Comparison of ENCODE assay signal across 13 cellular contexts in the genomic region with DNA sequence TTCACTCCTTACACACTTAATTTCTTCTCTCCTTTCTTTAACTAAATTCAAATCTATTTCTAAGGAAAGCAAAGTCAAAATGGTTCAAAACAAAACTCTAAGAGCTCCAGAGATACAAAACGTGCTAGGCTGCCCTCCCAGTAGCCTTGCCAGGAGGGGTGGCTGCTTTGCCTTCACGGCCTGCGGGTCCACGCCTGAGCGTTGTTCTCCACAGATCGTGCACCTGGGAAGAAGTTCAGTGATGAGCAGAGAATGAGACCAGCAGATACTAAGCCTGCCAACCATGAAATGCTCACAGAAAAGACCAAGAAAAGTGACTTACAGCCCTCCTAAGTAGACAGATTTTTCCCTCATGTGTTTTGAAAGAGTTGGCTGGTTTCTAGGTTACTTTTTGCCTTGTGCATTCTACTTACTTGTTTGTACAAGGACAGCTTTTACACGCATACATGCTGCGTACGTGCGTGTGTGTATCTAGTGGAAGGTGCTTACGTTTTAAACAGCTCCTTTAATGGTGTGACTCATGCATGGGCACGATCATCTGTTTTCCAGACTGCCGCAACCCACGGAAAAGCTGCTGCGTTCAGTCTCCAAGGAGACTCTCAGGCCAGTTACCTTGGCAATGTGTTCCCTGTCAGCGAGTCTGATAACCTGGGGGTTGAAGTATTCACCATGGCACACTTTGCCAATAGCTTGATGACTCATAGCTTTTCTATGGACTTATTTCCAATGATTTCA. TPM values are rescaled to one million over a fixed set of nuclear protein-coding genes. Genes with fewer than 3 reads are reported as not detected.
DNase-seq lines count a peak whose midpoint lies in the region; ATAC-seq, FAIRE-seq and TF ChIP-seq lines count a peak whose summit lies in the region.
"Had no signal": no experiment of that assay in that cellular context is flagged by ENCODE, and none has a peak within 500 bp of the region (broad histone marks: within the 10 kb centered on the region; RNA-seq: fewer than 3 reads in every experiment).

No MANE protein-coding gene starts in this region.

- no peak for TF ChIP-seq EP300 in SK-N-SH (IDR thresholded peaks at IDR 0.05; ENCODE audit: borderline replicate concordance in 1 of 2, low read depth in 1 of 2, low read length in 1 of 2)

- no peak for TF ChIP-seq RAD21 in SK-N-SH (IDR thresholded peaks at IDR 0.05; ENCODE audit: low read length)

- H3K27ac Mint-ChIP-seq in Calu3 (ENCODE audit: unreplicated experiment), result no peak overlapping the region
- H3K27ac Mint-ChIP-seq in Caco-2 (ENCODE audit: unreplicated experiment), result no peak overlapping the region
- H3K27ac Mint-ChIP-seq: stimulated activated naive B cell treated with anti-CD40 and anti-IgM and Interleukin-4, amounts not matched to agents 10 μg/mL and 1 μg/mL and 100 μg/mL, for 72 hours; T-helper 1 cell treated with Interleukin-12 subunit alpha and Interleukin-12 subunit beta and Interleukin-4 antibody, amounts not matched to agents 30 μg/mL and 1 μg/mL, for 36 hours had no signal

- CTCF ChIA-PET in Calu3 (lab: Charles Lee) (interaction anchor here (1.3 kb wide), 1 partner anchor 19 kb away, joined by 5 read pairs; no protein-coding TSS in a partner anchor), SK-N-SH (lab: Yijun Ruan, JAX) (no interaction called here), Caco-2 (lab: Charles Lee) (no interaction called here)

- H3K9ac ChIP-seq in SK-N-SH, result no peak overlapping the region

- peak; percentile 15 for DNase-seq in Calu3
- DNase-seq in fibroblast of pulmonary artery (ENCODE audit: low read depth), result peak; percentile 97
- peak in 5 of 6 donors; percentile 85 to 94 (median 91) for DNase-seq in pancreas
- DNase-seq in SK-N-SH, result no peak
- no peak for DNase-seq in activated CD4-positive, alpha-beta T cell treated with anti-CD3 and anti-CD28 coated beads, Interleukin-2, amount 50 U/mL, for 48 hours
- DNase-seq in Caco-2, result no peak
- DNase-seq: DMS79 treated with DMSO at 0.1 percent for 48 hours; glutamatergic neuron; stimulated activated naive B cell treated with anti-CD40 and anti-IgM and Interleukin-4, amounts not matched to agents 10 μg/mL and 1 μg/mL and 100 μg/mL, for 72 hours had no signal

- H3K9me3 Mint-ChIP-seq in Calu3 (ENCODE audit: low read depth, unreplicated experiment) (no peaks in the 10 kb centered on the region), Caco-2 (ENCODE audit: unreplicated experiment) (no peaks in the 10 kb centered on the region)
- H3K9me3 Mint-ChIP-seq: stimulated activated naive B cell treated with anti-CD40 and anti-IgM and Interleukin-4, amounts not matched to agents 10 μg/mL and 1 μg/mL and 100 μg/mL, for 72 hours; T-helper 1 cell treated with Interleukin-12 subunit alpha and Interleukin-12 subunit beta and Interleukin-4 antibody, amounts not matched to agents 30 μg/mL and 1 μg/mL, for 36 hours had no signal

- H4K20me1 ChIP-seq in SK-N-SH (ENCODE audit: insufficient read depth), result no peaks in the 10 kb centered on the region

- ATAC-seq in pancreas (peak; percentile 97 to 99 (median 98)), HG03139 (IDR thresholded peaks at IDR 0.05; ENCODE audit: unreplicated experiment) (no peak)
- ATAC-seq: stimulated activated naive B cell treated with anti-CD40 and anti-IgM and Interleukin-4, amounts not matched to agents 10 μg/mL and 1 μg/mL and 100 μg/mL, for 72 hours had no signal

- H3K4me2 ChIP-seq in SK-N-SH, result no peak overlapping the region

- H3K27me3 Mint-ChIP-seq in Calu3 (ENCODE audit: unreplicated experiment), result no peaks in the 10 kb centered on the region
- H3K27me3 Mint-ChIP-seq in Caco-2 (ENCODE audit: insufficient read depth, unreplicated experiment), result no peaks in the 10 kb centered on the region

- H3K4me3 ChIP-seq in fibroblast of pulmonary artery (replicated peaks; ENCODE audit: low read depth, low read length) (peak overlapping the region; percentile 17), pancreas (no peak overlapping the region), SK-N-SH (ENCODE audit: low read depth in 2 of 2, low read length in 1 of 2) (no peak overlapping the region), Caco-2 (ENCODE audit: low read depth, low read length) (no peak overlapping the region)

- H3K79me2 ChIP-seq in SK-N-SH (ENCODE audit: insufficient read depth), result no peaks in the 10 kb centered on the region

- intact Hi-C loops in Calu3 (cut with micrococcal nuclease; ENCODE audit: unreplicated experiment), result no loop called here
- intact Hi-C loops in pancreas (cut with DNase I), result no loop called here
- intact Hi-C loops in Caco-2 (cut with micrococcal nuclease; ENCODE audit: unreplicated experiment), result no loop called here

- H3K4me3 Mint-ChIP-seq in Calu3 (ENCODE audit: low read depth, unreplicated experiment) (no peak overlapping the region), Caco-2 (ENCODE audit: unreplicated experiment) (no peak overlapping the region)
- H3K4me3 Mint-ChIP-seq: stimulated activated naive B cell treated with anti-CD40 and anti-IgM and Interleukin-4, amounts not matched to agents 10 μg/mL and 1 μg/mL and 100 μg/mL, for 72 hours; T-helper 1 cell treated with Interleukin-12 subunit alpha and Interleukin-12 subunit beta and Interleukin-4 antibody, amounts not matched to agents 30 μg/mL and 1 μg/mL, for 36 hours had no signal

- no peaks in the 10 kb centered on the region for H3K27me3 ChIP-seq in pancreas
- no peaks in the 10 kb centered on the region for H3K27me3 ChIP-seq in SK-N-SH (ENCODE audit: insufficient read depth)
- H3K27me3 ChIP-seq in Caco-2 (replicated peaks; ENCODE audit: control insufficient read depth, insufficient read depth, low read length), result no peaks in the 10 kb centered on the region

- H3F3A ChIP-seq in SK-N-SH (replicated peaks; ENCODE audit: insufficient read depth), result no peaks in the 10 kb centered on the region

- TF ChIP-seq CTCF in Calu3 (IDR thresholded peaks at IDR 0.05; ENCODE audit: unreplicated experiment) (no peak), VCaP (conservative IDR thresholded peaks at IDR 0.05) (no peak), fibroblast of pulmonary artery (IDR thresholded peaks at IDR 0.05; ENCODE audit: low read length, missing control alignments) (no peak), pancreas (IDR thresholded peaks at IDR 0.05) (no peak), SK-N-SH (IDR thresholded peaks at IDR 0.05) (no peak), Caco-2 (IDR thresholded peaks at IDR 0.05; ENCODE audit: insufficient read depth in 1 of 2, low read depth in 1 of 2, low read length in 1 of 2, severe bottlenecking in 1 of 2, unreplicated experiment in 1 of 2) (no peak)

- BruUV-seq in Calu3 (replicated peaks; lab: Mats Ljungman, UMichigan) (no TSS peak), Caco-2 (replicated peaks; lab: Mats Ljungman, UMichigan) (no TSS peak)

- POLR2A ChIA-PET in SK-N-SH (lab: Yijun Ruan, JAX), result no interaction called here
- POLR2A ChIA-PET in Caco-2 (lab: Charles Lee), result no interaction called here

- no peak overlapping the region for H2AFZ ChIP-seq in SK-N-SH (ENCODE audit: low read depth)

- no peaks in the 10 kb centered on the region for H3K9me2 ChIP-seq in SK-N-SH

- H3K4me1 ChIP-seq in pancreas (peaks cover 6 to 22% (median 16%) of the 10 kb centered on the region in 3 donors), SK-N-SH (ENCODE audit: control insufficient read depth in 1 of 2, insufficient read depth in 2 of 2, low read depth in 1 of 2, low read length in 1 of 2) (no peaks in the 10 kb centered on the region), Caco-2 (no peaks in the 10 kb centered on the region)

- H3K4me1 Mint-ChIP-seq in Calu3 (ENCODE audit: low read depth, unreplicated experiment) (peaks cover 8% of the 10 kb centered on the region), Caco-2 (ENCODE audit: low read depth, unreplicated experiment) (no peaks in the 10 kb centered on the region)
- H3K4me1 Mint-ChIP-seq: stimulated activated naive B cell treated with anti-CD40 and anti-IgM and Interleukin-4, amounts not matched to agents 10 μg/mL and 1 μg/mL and 100 μg/mL, for 72 hours had no signal

- FAIRE-seq in pancreas (lab: Jason Lieb, UNC), result no peak

- H3K27ac ChIP-seq in VCaP, result peak overlapping the region; percentile 14; the same call in 1 of the 2 replicates
- H3K27ac ChIP-seq in pancreas, result peak overlapping the region; percentile 82 to 93 (median 86)
- no peak overlapping the region for H3K27ac ChIP-seq in SK-N-SH (ENCODE audit: low read depth in 2 of 2, low read length in 1 of 2)

- H3K36me3 ChIP-seq in pancreas (peaks cover 0 to 9% (median 0%) of the 10 kb centered on the region in 3 donors), SK-N-SH (replicated peaks in 1 of 2; ENCODE audit: control insufficient read depth in 1 of 2, insufficient read depth in 2 of 2, low read length in 1 of 2) (no peaks in the 10 kb centered on the region), Caco-2 (ENCODE audit: control insufficient read depth, insufficient read depth, low read length) (no peaks in the 10 kb centered on the region)

- H3K9me3 ChIP-seq in pancreas (no peaks in the 10 kb centered on the region), SK-N-SH (no peaks in the 10 kb centered on the region), Caco-2 (no peaks in the 10 kb centered on the region)

- no peaks in the 10 kb centered on the region for H3K36me3 Mint-ChIP-seq in Calu3 (ENCODE audit: insufficient read depth, unreplicated experiment)
- no peaks in the 10 kb centered on the region for H3K36me3 Mint-ChIP-seq in Caco-2 (ENCODE audit: insufficient read depth, unreplicated experiment)
- H3K36me3 Mint-ChIP-seq: stimulated activated naive B cell treated with anti-CD40 and anti-IgM and Interleukin-4, amounts not matched to agents 10 μg/mL and 1 μg/mL and 100 μg/mL, for 72 hours had no signal

- 33 to 35% methylated on average over 16 of the region's 16 CpGs for WGBS in pancreas, 2 donors
- 38% methylated on average over 14 of the region's 16 CpGs for WGBS in SK-N-SH (ENCODE audit: low lambda C conversion rate)

TF ChIP-seq in SK-N-SH, 30 proteins besides CTCF, POLR2A, EP300 and RAD21:
- TF ChIP-seq GATA2 (CRISPR knock-in tag; IDR thresholded peaks at IDR 0.05) (no peak), JUND (IDR thresholded peaks at IDR 0.05) (no peak)
- TF ChIP-seq, protein P1, sequence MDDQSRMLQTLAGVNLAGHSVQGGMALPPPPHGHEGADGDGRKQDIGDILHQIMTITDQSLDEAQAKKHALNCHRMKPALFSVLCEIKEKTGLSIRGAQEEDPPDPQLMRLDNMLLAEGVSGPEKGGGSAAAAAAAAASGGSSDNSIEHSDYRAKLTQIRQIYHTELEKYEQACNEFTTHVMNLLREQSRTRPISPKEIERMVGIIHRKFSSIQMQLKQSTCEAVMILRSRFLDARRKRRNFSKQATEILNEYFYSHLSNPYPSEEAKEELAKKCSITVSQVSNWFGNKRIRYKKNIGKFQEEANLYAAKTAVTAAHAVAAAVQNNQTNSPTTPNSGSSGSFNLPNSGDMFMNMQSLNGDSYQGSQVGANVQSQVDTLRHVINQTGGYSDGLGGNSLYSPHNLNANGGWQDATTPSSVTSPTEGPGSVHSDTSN (IDR thresholded peaks at IDR 0.05), result no peak

RNA-seq across cellular contexts. Expression of a gene that starts 32.4 kb away (rescaled TPM):
- total RNA-seq in Calu3 (2022) (not detected in 2 replicates), pancreas (not detected), Caco-2 (2022) (not detected in 2 replicates)
- polyA plus RNA-seq in pancreas (not detected), SK-N-SH (2012; rRNA removed) (not detected in 2 replicates)
- not detected in 2 replicates for polyA plus RNA-seq in SK-N-SH (2012; cell fraction: cytosol; rRNA removed)
- not detected in 2 replicates for polyA plus RNA-seq in SK-N-SH (2012; cell fraction: nucleus; rRNA removed)
- total RNA-seq: posterior vena cava had no signal

Comparison
In these comparisons a context has a peak if more than half of its experiments do, and no peak if none do; other contexts are left out.
1. DNase-seq: peak in Calu3 (single experiment), fibroblast of pulmonary artery (single experiment) and pancreas (5 of 6); none in SK-N-SH (single experiment), activated CD4-positive, alpha-beta T cell treated with anti-CD3 and anti-CD28 coated beads, Interleukin-2, amount 50 U/mL, for 48 hours (0 of 2) and Caco-2 (0 of 2).
2. H3K27ac ChIP-seq: peak in VCaP (single experiment) and pancreas (4 of 4); none in SK-N-SH (0 of 2).